ENCODE assay signal across 18 cellular contexts in genomic region chr10:10663587-10663986, GRCh38.
"Had no signal": no experiment of that assay in that cellular context is flagged by ENCODE, and none has a peak within 500 bp of the region (broad histone marks: within the 10 kb centered on the region; RNA-seq: fewer than 3 reads in every experiment).

No MANE protein-coding gene starts in this region.

- H3K4me1 ChIP-seq: psoas muscle had no signal

- ATAC-seq: mucosa of descending colon; natural killer cell; stimulated activated naive CD8-positive, alpha-beta T cell treated with anti-CD3 and anti-CD28 coated beads, Interleukin-15, Interleukin-2, amounts not matched to agents 100 U/mL and 50 U/mL, for 24 hours had no signal

- H3K27ac Mint-ChIP-seq: activated CD4-positive, alpha-beta T cell treated with anti-CD3 and anti-CD28 coated beads, Interleukin-2, amount 10 ng/mL, durations not matched to agents 7 days and 5 days; activated T-helper 2 cell treated with anti-CD3 and anti-CD28 coated beads, Interferon-gamma antibody, Interleukin-2, Interleukin-4, amounts not matched to agents 10 μg/mL and 5 μg/mL and 100 μg/mL, durations not matched to agents 14 hours and 24 hours and 36 hours; natural killer cell had no signal

- FAIRE-seq: kidney had no signal

- H3K36me3 Mint-ChIP-seq: brain, natural killer cell had no signal

- H3K4me1 Mint-ChIP-seq: activated CD4-positive, alpha-beta T cell treated with anti-CD3 and anti-CD28 coated beads, Interleukin-2, amount 10 ng/mL, durations not matched to agents 7 days and 5 days had no signal

- H3K27ac ChIP-seq: psoas muscle, sigmoid colon had no signal

- H3K36me3 ChIP-seq: sigmoid colon had no signal

- DNase-seq: activated CD4-positive, alpha-beta T cell treated with anti-CD3 and anti-CD28 coated beads, Interleukin-2, amount 10 ng/mL, durations not matched to agents 7 days and 5 days; activated CD4-positive, CD25-positive, alpha-beta regulatory T cell; activated naive CD4-positive, alpha-beta T cell treated with anti-CD3 and anti-CD28 coated beads, Interleukin-2, amount 50 U/mL, for 16 hours; amniotic stem cell; dorsolateral prefrontal cortex; foreskin melanocyte; kidney; mucosa of descending colon; natural killer cell; occipital lobe; psoas muscle; sigmoid colon; stimulated activated CD4-positive, alpha-beta T cell treated with anti-CD3 and anti-CD28 coated beads, Interleukin-4, amount 100 ng/mL, for 1 hour; stimulated activated CD8-positive, alpha-beta memory T cell treated with anti-CD3 and anti-CD28 coated beads, Interleukin-4, amount 100 ng/mL, for 48 hours; stimulated activated naive CD8-positive, alpha-beta T cell treated with anti-CD3 and anti-CD28 coated beads, Interleukin-15, Interleukin-2, amounts not matched to agents 100 U/mL and 50 U/mL, for 24 hours had no signal

- H3K4me3 ChIP-seq: lung, mucosa of descending colon, psoas muscle, sigmoid colon had no signal

- H3K9me3 ChIP-seq: mucosa of descending colon had no signal

- H3K27me3 ChIP-seq: sigmoid colon had no signal

- H3K4me3 Mint-ChIP-seq: activated CD4-positive, alpha-beta T cell treated with anti-CD3 and anti-CD28 coated beads, Interleukin-2, amount 10 ng/mL, durations not matched to agents 7 days and 5 days; natural killer cell had no signal

- H3K9me3 Mint-ChIP-seq: activated CD4-positive, alpha-beta T cell treated with anti-CD3 and anti-CD28 coated beads, Interleukin-2, amount 10 ng/mL, durations not matched to agents 7 days and 5 days; activated T-helper 2 cell treated with anti-CD3 and anti-CD28 coated beads, Interferon-gamma antibody, Interleukin-2, Interleukin-4, amounts not matched to agents 10 μg/mL and 5 μg/mL and 100 μg/mL, durations not matched to agents 14 hours and 24 hours and 36 hours had no signal
